Comparison of ENCODE assay signal across 1 cellular context in genomic region chr19:44356383-44357111, GRCh38.
TF ChIP-seq lines count a peak whose summit lies in the region.

ZNF112 (minus strand) TSS chr19:44356680; CDS start chr19:44340539, 16,141 bp downstream.

TF ChIP-seq in HepG2, 621 proteins besides CTCF, POLR2A, EP300 and RAD21 (continued from another document and continues in another):
- TF ChIP-seq TIGD3 (CRISPR knock-in tag; IDR thresholded peaks at IDR 0.05; ENCODE audit: borderline replicate concordance) (peak; percentile 63; the same call in 1 of the 2 replicates), ZSCAN12 (CRISPR knock-in tag; IDR thresholded peaks at IDR 0.05) (no peak), SCMH1 (CRISPR knock-in tag; IDR thresholded peaks at IDR 0.05; ENCODE audit: borderline replicate concordance) (no peak), BRF2 (CRISPR knock-in tag; IDR thresholded peaks at IDR 0.05) (no peak), MAF1 (CRISPR knock-in tag; IDR thresholded peaks at IDR 0.05; ENCODE audit: borderline replicate concordance) (no peak), SNRNP70 (IDR thresholded peaks at IDR 0.05; ENCODE audit: low read depth, low read length) (no peak), ZC3H4 (CRISPR knock-in tag; IDR thresholded peaks at IDR 0.05; ENCODE audit: borderline replicate concordance) (no peak), ZSCAN31 (CRISPR knock-in tag; IDR thresholded peaks at IDR 0.05; ENCODE audit: low read depth) (no peak), ATM (IDR thresholded peaks at IDR 0.05; ENCODE audit: borderline replicate concordance) (no peak), IRX3 (CRISPR knock-in tag; IDR thresholded peaks at IDR 0.05; ENCODE audit: borderline replicate concordance, low read depth) (no peak), CBX1 (IDR thresholded peaks at IDR 0.05; ENCODE audit: low read depth) (peak; percentile 72), TBX2 (CRISPR knock-in tag; IDR thresholded peaks at IDR 0.05; ENCODE audit: borderline replicate concordance) (no peak; the same call in 1 of the 2 replicates), BCLAF1 (IDR thresholded peaks at IDR 0.05) (no peak), ZNF24 (IDR thresholded peaks at IDR 0.05) (no peak), GMEB1 (CRISPR knock-in tag; IDR thresholded peaks at IDR 0.05; ENCODE audit: borderline replicate concordance) (peak; percentile 80), AGO2 (optimal IDR thresholded peaks at IDR 0.05; ENCODE audit: low read depth, low read length) (no peak), ZBTB14 (CRISPR knock-in tag; IDR thresholded peaks at IDR 0.05) (no peak), NR2F2 (IDR thresholded peaks at IDR 0.05; ENCODE audit: borderline replicate concordance, low read depth) (no peak), NFYC (CRISPR knock-in tag; IDR thresholded peaks at IDR 0.05) (no peak; the same call in 1 of the 2 replicates), SAP130 (CRISPR knock-in tag; IDR thresholded peaks at IDR 0.05; ENCODE audit: low read depth) (peak; percentile 89), ZMYM2 (CRISPR knock-in tag; IDR thresholded peaks at IDR 0.05) (no peak), POLR2AphosphoS5 (IDR thresholded peaks at IDR 0.05; ENCODE audit: low read depth, low read length) (peak; percentile 72), SMYD3 (CRISPR knock-in tag; IDR thresholded peaks at IDR 0.05) (no peak), GTF2F1 (IDR thresholded peaks at IDR 0.05; ENCODE audit: low read length) (no peak), ZNF598 (CRISPR knock-in tag; IDR thresholded peaks at IDR 0.05; ENCODE audit: borderline replicate concordance) (no peak), KLF12 (CRISPR knock-in tag; IDR thresholded peaks at IDR 0.05; ENCODE audit: borderline replicate concordance) (no peak; the same call in 1 of the 2 replicates), PHF21A (CRISPR knock-in tag; IDR thresholded peaks at IDR 0.05) (0 out of 2 replicates have a peak, but pooled peaks have one; percentile 26), E2F5 (CRISPR knock-in tag; conservative IDR thresholded peaks at IDR 0.05) (no peak), FUBP1 (CRISPR knock-in tag; IDR thresholded peaks at IDR 0.05; ENCODE audit: borderline replicate concordance) (no peak), ZFP37 (CRISPR knock-in tag; IDR thresholded peaks at IDR 0.05; ENCODE audit: borderline replicate concordance) (no peak), PLRG1 (conservative IDR thresholded peaks at IDR 0.05) (no peak), SALL1 (CRISPR knock-in tag; IDR thresholded peaks at IDR 0.05) (peak; percentile 73), ZNF7 (CRISPR knock-in tag; IDR thresholded peaks at IDR 0.05) (no peak), ZNF562 (CRISPR knock-in tag; IDR thresholded peaks at IDR 0.05; ENCODE audit: borderline replicate concordance) (no peak), ZNF513 (CRISPR knock-in tag; conservative IDR thresholded peaks at IDR 0.05) (no peak), ZNF121 (CRISPR knock-in tag; IDR thresholded peaks at IDR 0.05) (no peak), CREBL2 (CRISPR knock-in tag; IDR thresholded peaks at IDR 0.05; ENCODE audit: borderline replicate concordance) (no peak), ZNF672 (CRISPR knock-in tag; IDR thresholded peaks at IDR 0.05) (no peak), ZNF816 (CRISPR knock-in tag; IDR thresholded peaks at IDR 0.05; ENCODE audit: borderline replicate concordance) (no peak), ZNF580 (CRISPR knock-in tag; IDR thresholded peaks at IDR 0.05; ENCODE audit: borderline replicate concordance, low read depth) (no peak), ISL2 (CRISPR knock-in tag; IDR thresholded peaks at IDR 0.05) (peak; percentile 63), ZNF547 (CRISPR knock-in tag; IDR thresholded peaks at IDR 0.05) (no peak), CBFB (CRISPR knock-in tag; IDR thresholded peaks at IDR 0.05) (no peak), PAXIP1 (CRISPR knock-in tag; conservative IDR thresholded peaks at IDR 0.05) (no peak), TRIM24 (CRISPR knock-in tag; IDR thresholded peaks at IDR 0.05) (no peak), ZSCAN5A (CRISPR knock-in tag; IDR thresholded peaks at IDR 0.05; ENCODE audit: borderline replicate concordance) (no peak), ZNF136 (CRISPR knock-in tag; IDR thresholded peaks at IDR 0.05; ENCODE audit: low read depth) (no peak), ZSCAN9 (CRISPR knock-in tag; IDR thresholded peaks at IDR 0.05; ENCODE audit: borderline replicate concordance) (no peak; the same call in 1 of the 2 replicates)
